ENCODE assay signal across 1 cellular context in the genomic region with DNA sequence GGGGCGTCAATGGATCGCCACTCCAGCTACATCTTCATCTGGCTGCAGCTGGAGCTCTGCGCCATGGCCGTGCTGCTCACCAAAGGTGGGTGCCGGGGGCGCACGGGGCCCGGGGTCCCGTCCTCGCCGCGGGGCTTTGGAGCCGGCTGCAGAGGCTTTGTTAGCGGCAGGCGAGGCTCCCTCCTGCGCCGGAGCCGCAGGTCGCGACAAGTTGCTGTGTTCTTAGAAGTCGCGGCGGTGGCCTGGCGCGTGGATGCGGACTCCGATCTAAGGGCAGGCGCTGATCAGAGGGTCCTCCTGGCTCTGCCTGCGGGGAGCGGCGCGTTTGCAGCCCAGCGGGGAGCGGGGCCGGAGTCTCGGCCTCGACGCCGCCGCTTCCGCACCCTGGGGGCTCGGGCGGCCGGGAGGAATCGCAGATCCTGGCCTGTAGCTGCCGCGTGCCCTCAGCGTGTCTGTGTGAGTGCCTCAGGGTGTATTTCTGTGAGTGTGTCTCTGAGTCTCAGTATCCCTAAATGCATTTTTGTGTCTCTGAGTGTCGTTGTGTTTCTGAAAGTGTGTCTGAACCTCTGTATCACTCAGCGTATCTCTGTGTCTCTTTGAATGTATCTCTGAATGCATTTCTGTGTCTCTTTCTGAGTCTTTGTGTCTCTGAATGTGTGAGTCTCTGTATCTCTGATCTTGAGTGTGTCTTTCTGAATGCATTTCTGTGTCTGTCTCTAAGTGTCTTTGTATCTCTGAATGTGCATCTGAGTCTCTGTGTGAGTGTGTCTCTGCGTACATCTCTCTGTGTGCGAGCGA.
TF ChIP-seq lines count a peak whose summit lies in the region.

No MANE protein-coding gene starts in this region.

TF ChIP-seq in HEK293, 187 proteins besides CTCF, POLR2A, EP300 and RAD21 (continued from another document):
- TF ChIP-seq, protein P1, sequence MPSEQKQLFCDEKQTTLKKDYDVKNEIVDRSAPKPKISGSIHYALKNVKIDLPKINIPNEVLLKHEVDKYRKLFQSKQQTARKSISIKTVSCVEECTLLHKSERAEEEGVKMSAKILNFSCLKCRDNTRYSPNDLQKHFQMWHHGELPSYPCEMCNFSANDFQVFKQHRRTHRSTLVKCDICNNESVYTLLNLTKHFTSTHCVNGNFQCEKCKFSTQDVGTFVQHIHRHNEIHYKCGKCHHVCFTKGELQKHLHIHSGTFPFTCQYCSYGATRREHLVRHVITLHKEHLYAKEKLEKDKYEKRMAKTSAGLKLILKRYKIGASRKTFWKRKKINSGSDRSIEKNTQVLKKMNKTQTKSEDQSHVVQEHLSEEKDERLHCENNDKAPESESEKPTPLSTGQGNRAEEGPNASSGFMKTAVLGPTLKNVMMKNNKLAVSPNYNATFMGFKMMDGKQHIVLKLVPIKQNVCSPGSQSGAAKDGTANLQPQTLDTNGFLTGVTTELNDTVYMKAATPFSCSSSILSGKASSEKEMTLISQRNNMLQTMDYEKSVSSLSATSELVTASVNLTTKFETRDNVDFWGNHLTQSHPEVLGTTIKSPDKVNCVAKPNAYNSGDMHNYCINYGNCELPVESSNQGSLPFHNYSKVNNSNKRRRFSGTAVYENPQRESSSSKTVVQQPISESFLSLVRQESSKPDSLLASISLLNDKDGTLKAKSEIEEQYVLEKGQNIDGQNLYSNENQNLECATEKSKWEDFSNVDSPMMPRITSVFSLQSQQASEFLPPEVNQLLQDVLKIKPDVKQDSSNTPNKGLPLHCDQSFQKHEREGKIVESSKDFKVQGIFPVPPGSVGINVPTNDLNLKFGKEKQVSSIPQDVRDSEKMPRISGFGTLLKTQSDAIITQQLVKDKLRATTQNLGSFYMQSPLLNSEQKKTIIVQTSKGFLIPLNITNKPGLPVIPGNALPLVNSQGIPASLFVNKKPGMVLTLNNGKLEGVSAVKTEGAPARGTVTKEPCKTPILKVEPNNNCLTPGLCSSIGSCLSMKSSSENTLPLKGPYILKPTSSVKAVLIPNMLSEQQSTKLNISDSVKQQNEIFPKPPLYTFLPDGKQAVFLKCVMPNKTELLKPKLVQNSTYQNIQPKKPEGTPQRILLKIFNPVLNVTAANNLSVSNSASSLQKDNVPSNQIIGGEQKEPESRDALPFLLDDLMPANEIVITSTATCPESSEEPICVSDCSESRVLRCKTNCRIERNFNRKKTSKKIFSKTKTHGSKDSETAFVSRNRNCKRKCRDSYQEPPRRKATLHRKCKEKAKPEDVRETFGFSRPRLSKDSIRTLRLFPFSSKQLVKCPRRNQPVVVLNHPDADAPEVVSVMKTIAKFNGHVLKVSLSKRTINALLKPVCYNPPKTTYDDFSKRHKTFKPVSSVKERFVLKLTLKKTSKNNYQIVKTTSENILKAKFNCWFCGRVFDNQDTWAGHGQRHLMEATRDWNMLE (tag by site-specific recombination; conservative IDR thresholded peaks at IDR 0.05; ENCODE audit: low read depth) = no peak
